ENCODE assay signal across 14 cellular contexts in genomic region chr13:41364043-41364442, GRCh38. TPM values are rescaled to one million over a fixed set of nuclear protein-coding genes. Genes with fewer than 3 reads are reported as not detected.
DNase-seq lines count a peak whose midpoint lies in the region; ATAC-seq, FAIRE-seq and TF ChIP-seq lines count a peak whose summit lies in the region.
"Had no signal": no experiment of that assay in that cellular context is flagged by ENCODE, and none has a peak within 500 bp of the region (broad histone marks: within the 10 kb centered on the region; RNA-seq: fewer than 3 reads in every experiment).

No MANE protein-coding gene starts in this region.

- H3K18ac ChIP-seq in H1 (ENCODE audit: extremely low read depth, low read length), result no peak overlapping the region

- no peaks in the 10 kb centered on the region for H3K4me1 ChIP-seq in Panc1 (ENCODE audit: control insufficient read depth, insufficient read depth, low read length)
- no peaks in the 10 kb centered on the region for H3K4me1 ChIP-seq in H1 (replicated peaks in 1 of 4; ENCODE audit: control insufficient read depth in 3 of 4, insufficient read depth in 4 of 4, low read length in 3 of 4)

- no peak overlapping the region for H3K56ac ChIP-seq in H1 (replicated peaks; ENCODE audit: insufficient read length, low read depth, low read length)

- no peak overlapping the region for H3K4ac ChIP-seq in H1 (replicated peaks; ENCODE audit: insufficient read length, low read depth, low read length)

- H3K23me2 ChIP-seq in H1 (ENCODE audit: low read depth, low read length), result no peaks in the 10 kb centered on the region

- TF ChIP-seq CTCF in Panc1 (IDR thresholded peaks at IDR 0.05) (no peak), H1 (IDR thresholded peaks at IDR 0.05; ENCODE audit: control extremely low read depth in 1 of 3, insufficient read depth in 1 of 3, low read depth in 1 of 3, low read length in 3 of 3) (no peak)

- H3K4me3 ChIP-seq in Panc1 (ENCODE audit: low read depth in 2 of 2, low read length in 2 of 2) (no peak overlapping the region), H1 (ENCODE audit: extremely low read depth in 1 of 4, insufficient read depth in 2 of 4, low read depth in 3 of 4, low read length in 4 of 4) (no peak overlapping the region)
- H3K4me3 ChIP-seq: BLaER1, GM23338 had no signal

- peaks cover 70% of the 10 kb centered on the region for H3K4me1 Mint-ChIP-seq in activated naive CD4-positive, alpha-beta T cell treated with anti-CD3 and anti-CD28 coated beads, Interleukin-2, amount 50 U/mL, for 24 hours
- H3K4me1 Mint-ChIP-seq in activated T-helper 1 cell treated with anti-CD3 and anti-CD28 coated beads, Interleukin-12 subunit alpha, Interleukin-12 subunit beta, Interleukin-2, Interleukin-4 antibody, amounts not matched to agents 30 ng/mL and 10 ng/mL and 1 ng/mL, durations not matched to agents 14 hours and 24 hours and 36 hours (ENCODE audit: low read depth), result peaks cover 9% of the 10 kb centered on the region
- H3K4me1 Mint-ChIP-seq: GM23338, H9 had no signal

- TF ChIP-seq RAD21 in H1 (IDR thresholded peaks at IDR 0.05 in 1 of 2, conservative IDR thresholded peaks at IDR 0.05 in 1 of 2; ENCODE audit: low read depth in 2 of 2, low read length in 2 of 2), result no peak

- FAIRE-seq in H1 (lab: Jason Lieb, UNC), result no peak
- FAIRE-seq: GM18507 had no signal

- no peak overlapping the region for H4K91ac ChIP-seq in H1 (replicated peaks; ENCODE audit: insufficient read length, low read length)

- no peak overlapping the region for H2BK12ac ChIP-seq in H1 (ENCODE audit: low read depth, low read length)

- no peaks in the 10 kb centered on the region for H4K20me1 ChIP-seq in H1 (replicated peaks in 1 of 2; ENCODE audit: control insufficient read depth in 1 of 2, insufficient read depth in 2 of 2, low read length in 2 of 2)
- H4K20me1 ChIP-seq: BLaER1 had no signal

- H3K27me3 ChIP-seq in Panc1 (ENCODE audit: control insufficient read depth, insufficient read depth, low read length), result no peaks in the 10 kb centered on the region
- no peaks in the 10 kb centered on the region for H3K27me3 ChIP-seq in H1 (replicated peaks in 1 of 4; ENCODE audit: control insufficient read depth in 3 of 4, extremely low read depth in 1 of 4, insufficient read depth in 3 of 4, low read length in 3 of 4)
- H3K27me3 ChIP-seq: BLaER1 had no signal

- WGBS in H1 (ENCODE audit: extremely low coverage in 1 of 2, insufficient coverage in 1 of 2, insufficient read length in 1 of 2, insufficient replicate concordance in 2 of 2, low coverage in 1 of 2, low lambda C conversion rate in 2 of 2, missing lambda C conversion rate in 1 of 2), 2 experiments, result 88% methylated on average over 2 of the region's 2 CpGs; no CpG with 5 or more reads in 1 of the 2 experiments

- H2BK5ac ChIP-seq in H1 (ENCODE audit: low read depth, low read length), result no peak overlapping the region

- H3K27me3 Mint-ChIP-seq in activated naive CD4-positive, alpha-beta T cell treated with anti-CD3 and anti-CD28 coated beads, Interleukin-2, amount 50 U/mL, for 24 hours, result no peaks in the 10 kb centered on the region
- H3K27me3 Mint-ChIP-seq in activated T-helper 1 cell treated with anti-CD3 and anti-CD28 coated beads, Interleukin-12 subunit alpha, Interleukin-12 subunit beta, Interleukin-2, Interleukin-4 antibody, amounts not matched to agents 30 ng/mL and 10 ng/mL and 1 ng/mL, durations not matched to agents 14 hours and 24 hours and 36 hours (ENCODE audit: insufficient read depth), result no peaks in the 10 kb centered on the region

- H3K9ac ChIP-seq in H1 (replicated peaks in 1 of 4; ENCODE audit: extremely low read depth in 1 of 4, low read depth in 3 of 4, low read length in 3 of 4), result no peak overlapping the region
- H3K9ac ChIP-seq: BLaER1 had no signal

- no peaks in the 10 kb centered on the region for H3K79me2 ChIP-seq in H1 (ENCODE audit: control insufficient read depth in 1 of 2, insufficient read depth in 2 of 2, low read length in 2 of 2)

- H2BK20ac ChIP-seq in H1 (ENCODE audit: low read length), result no peak overlapping the region

- H3K27ac Mint-ChIP-seq in activated naive CD4-positive, alpha-beta T cell treated with anti-CD3 and anti-CD28 coated beads, Interleukin-2, amount 50 U/mL, for 24 hours, result peak overlapping the region; percentile 68
- H3K27ac Mint-ChIP-seq in activated naive CD4-positive, alpha-beta T cell treated with anti-CD3 and anti-CD28 coated beads, Interleukin-2, amount 50 U/mL, for 72 hours, result no peak overlapping the region
- no peak overlapping the region for H3K27ac Mint-ChIP-seq in activated T-helper 1 cell treated with anti-CD3 and anti-CD28 coated beads, Interleukin-12 subunit alpha, Interleukin-12 subunit beta, Interleukin-2, Interleukin-4 antibody, amounts not matched to agents 30 ng/mL and 10 ng/mL and 1 ng/mL, durations not matched to agents 14 hours and 24 hours and 36 hours
- H3K27ac Mint-ChIP-seq: GM23338 had no signal

- H3K36me3 Mint-ChIP-seq in activated naive CD4-positive, alpha-beta T cell treated with anti-CD3 and anti-CD28 coated beads, Interleukin-2, amount 50 U/mL, for 24 hours, result peaks cover 50% of the 10 kb centered on the region
- H3K36me3 Mint-ChIP-seq in activated naive CD4-positive, alpha-beta T cell treated with anti-CD3 and anti-CD28 coated beads, Interleukin-2, amount 50 U/mL, for 72 hours, result peaks cover 19 to 67% of the 10 kb centered on the region in 2 donors
- H3K36me3 Mint-ChIP-seq in activated T-helper 1 cell treated with anti-CD3 and anti-CD28 coated beads, Interleukin-12 subunit alpha, Interleukin-12 subunit beta, Interleukin-2, Interleukin-4 antibody, amounts not matched to agents 30 ng/mL and 10 ng/mL and 1 ng/mL, durations not matched to agents 14 hours and 24 hours and 36 hours (ENCODE audit: low read depth), result peaks cover 49% of the 10 kb centered on the region

- H3K27ac ChIP-seq in Panc1 (ENCODE audit: low read length) (no peak overlapping the region), H1 (ENCODE audit: low read depth, low read length) (no peak overlapping the region)
- H3K27ac ChIP-seq: BLaER1 had no signal

- no peak overlapping the region for H2BK15ac ChIP-seq in H1 (ENCODE audit: low read length)

- BruUV-seq in Panc1 (replicated peaks; lab: Mats Ljungman, UMichigan), result TSS peak; percentile 2

- CTCF ChIA-PET in Panc1 (lab: Charles Lee), result no interaction called here
- CTCF ChIA-PET in H1 (lab: Charles Lee; ENCODE audit: partially characterized antibody), result interaction anchor here (1.1 kb wide), 1 partner anchor 21 kb away, joined by 3 read pairs; no protein-coding TSS in a partner anchor

- H3K9me3 Mint-ChIP-seq in activated naive CD4-positive, alpha-beta T cell treated with anti-CD3 and anti-CD28 coated beads, Interleukin-2, amount 50 U/mL, for 24 hours, result peaks cover 4% of the 10 kb centered on the region
- H3K9me3 Mint-ChIP-seq in activated naive CD4-positive, alpha-beta T cell treated with anti-CD3 and anti-CD28 coated beads, Interleukin-2, amount 50 U/mL, for 72 hours, result peaks cover 0 to 3% of the 10 kb centered on the region in 2 donors
- no peaks in the 10 kb centered on the region for H3K9me3 Mint-ChIP-seq in activated T-helper 1 cell treated with anti-CD3 and anti-CD28 coated beads, Interleukin-12 subunit alpha, Interleukin-12 subunit beta, Interleukin-2, Interleukin-4 antibody, amounts not matched to agents 30 ng/mL and 10 ng/mL and 1 ng/mL, durations not matched to agents 14 hours and 24 hours and 36 hours
- H3K9me3 Mint-ChIP-seq: GM23338, H9 had no signal

- DNase-seq in activated naive CD4-positive, alpha-beta T cell treated with anti-CD3 and anti-CD28 coated beads, Interleukin-2, amount 50 U/mL, for 72 hours (ENCODE audit: low spot score in 2 of 2), result no peak
- DNase-seq in Panc1 (ENCODE audit: low read depth, low spot score) (no peak), H1 (ENCODE audit: low read depth in 1 of 2, low spot score in 2 of 2) (no peak), cerebellar nuclear complex (lab: John Stamatoyannopoulos, UW) (no peak)
- DNase-seq in activated T-helper 1 cell treated with anti-CD3 and anti-CD28 coated beads, Interleukin-12 subunit alpha, Interleukin-12 subunit beta, Interleukin-2, Interleukin-4 antibody, amounts not matched to agents 30 ng/mL and 10 ng/mL and 1 ng/mL, durations not matched to agents 14 hours and 24 hours and 36 hours (ENCODE audit: low spot score), result no peak
- DNase-seq: 8988T, AML-193, DMS 273 treated with DMSO at 0.1 percent for 48 hours, H9 had no signal

- H2AFZ ChIP-seq in H1 (ENCODE audit: low read length), result no peak overlapping the region
- H2AFZ ChIP-seq: GM23338 had no signal

- in situ Hi-C loops in Panc1 (cut with HindIII; ENCODE audit: low pct_unique_long_range_greater_than_20kb, low sequenced_read_pairs), result no loop called here

- intact Hi-C loops in Panc1 (cut with micrococcal nuclease; ENCODE audit: unreplicated experiment), result no loop called here
- intact Hi-C loops in activated T-helper 1 cell treated with anti-CD3 and anti-CD28 coated beads, Interleukin-12 subunit alpha, Interleukin-12 subunit beta, Interleukin-2, Interleukin-4 antibody, amounts not matched to agents 30 ng/mL and 10 ng/mL and 1 ng/mL, durations not matched to agents 14 hours and 24 hours and 36 hours (cut with micrococcal nuclease), result no loop called here

- no peak overlapping the region for H2BK120ac ChIP-seq in H1 (replicated peaks; ENCODE audit: low read depth, low read length)

- no peak overlapping the region for H4K5ac ChIP-seq in H1 (ENCODE audit: insufficient read length, low read depth, low read length)

- no peak for TF ChIP-seq POLR2A in H1 (IDR thresholded peaks at IDR 0.05; ENCODE audit: control extremely low read depth in 1 of 2, low read depth in 2 of 2, low read length in 2 of 2)

- no peak overlapping the region for H4K8ac ChIP-seq in H1 (ENCODE audit: extremely low read depth, insufficient read depth, low read length)

- H3K4me2 ChIP-seq in H1 (ENCODE audit: insufficient read depth in 1 of 2, low read depth in 2 of 2, low read length in 2 of 2), result no peak overlapping the region
- H3K4me2 ChIP-seq: GM23338 had no signal

- H3K36me3 ChIP-seq in Panc1 (ENCODE audit: control insufficient read depth, insufficient read depth, low read length), result peaks cover 30% of the 10 kb centered on the region
- peaks cover 0 to 96% (median 41%) of the 10 kb centered on the region in 4 experiments; a peak in 6 of 8 replicates for H3K36me3 ChIP-seq in H1 (ENCODE audit: control insufficient read depth in 2 of 4, insufficient read depth in 4 of 4, low read length in 3 of 4)

- no peaks in the 10 kb centered on the region for H3K9me3 ChIP-seq in Panc1 (ENCODE audit: control insufficient read depth, insufficient read depth, low read depth, low read length)
- H3K9me3 ChIP-seq in H1 (ENCODE audit: insufficient read depth in 2 of 2, low read depth in 1 of 2, low read length in 1 of 2), result no peaks in the 10 kb centered on the region
- H3K9me3 ChIP-seq: BLaER1 had no signal

- no peak for TF ChIP-seq EP300 in H1 (IDR thresholded peaks at IDR 0.05; ENCODE audit: borderline replicate concordance in 1 of 2, low read depth in 2 of 2, low read length in 2 of 2)

- no peak overlapping the region for H2AK5ac ChIP-seq in H1 (ENCODE audit: low read depth, low read length)

- no peak overlapping the region for H3K23ac ChIP-seq in H1 (ENCODE audit: insufficient read length)

- no peak for ATAC-seq in activated naive CD4-positive, alpha-beta T cell treated with anti-CD3 and anti-CD28 coated beads, Interleukin-2, amount 50 U/mL, for 72 hours
- ATAC-seq in Panc1, result no peak
- no peak for ATAC-seq in HG03175 (IDR thresholded peaks at IDR 0.05; ENCODE audit: unreplicated experiment)
- ATAC-seq: GM23338 had no signal

- H3K14ac ChIP-seq in H1 (ENCODE audit: insufficient read length), result no peak overlapping the region

- no peaks in the 10 kb centered on the region for H3K79me1 ChIP-seq in H1 (ENCODE audit: low read depth, low read length)

- H3K4me3 Mint-ChIP-seq in activated naive CD4-positive, alpha-beta T cell treated with anti-CD3 and anti-CD28 coated beads, Interleukin-2, amount 50 U/mL, for 24 hours, result no peak overlapping the region
- H3K4me3 Mint-ChIP-seq in activated T-helper 1 cell treated with anti-CD3 and anti-CD28 coated beads, Interleukin-12 subunit alpha, Interleukin-12 subunit beta, Interleukin-2, Interleukin-4 antibody, amounts not matched to agents 30 ng/mL and 10 ng/mL and 1 ng/mL, durations not matched to agents 14 hours and 24 hours and 36 hours, result no peak overlapping the region
- H3K4me3 Mint-ChIP-seq: GM23338, H9 had no signal

- POLR2A ChIA-PET in Panc1 (lab: Charles Lee) (no interaction called here), H1 (lab: Charles Lee; ENCODE audit: partially characterized antibody) (no interaction called here)

RNA-seq across cellular contexts. Expression of gene NAA16, which starts 53.0 kb away (rescaled TPM):
- 10 to 100 TPM; 31.6 to 41.2 TPM for total RNA-seq in activated naive CD4-positive, alpha-beta T cell treated with anti-CD3 and anti-CD28 coated beads, Interleukin-2, amount 50 U/mL, for 72 hours
- total RNA-seq in Panc1 (2021; ENCODE audit: unreplicated experiment), result 24.2 TPM
- polyA plus RNA-seq in Panc1 (2012; ENCODE audit: insufficient read length), result 6.8 TPM
- total RNA-seq in H1 (2021; fragmentation: NEBNext Ultra II Directional; extraction: Animal tissue kit (Norgen Biotek cat#: 25700)), result 38.6 and 40.0 TPM in 2 replicates
- 9.1 and 11.4 TPM in 2 replicates for polyA plus RNA-seq in H1 (2011; rRNA removed)
- polyA plus RNA-seq in H1 (2011; cell fraction: cytosol; rRNA removed), result 17.3 TPM
- polyA plus RNA-seq in H1 (2011; cell fraction: nucleus; rRNA removed), result 18.4 TPM
- polyA plus RNA-seq in H1 (2012, experiment 1 of 2), result 12.4 to 26.3 TPM (median 15.5 TPM) in 4 replicates
- 5.5 TPM for polyA plus RNA-seq in H1 (2012, experiment 2 of 2)
- polyA plus RNA-seq in H1 (2013, experiment 1 of 2), result 40.3 TPM
- polyA plus RNA-seq in H1 (2013, experiment 2 of 2), result 38.9 TPM
- polyA minus RNA-seq in H1 (2011; rRNA and poly(A)+ RNA removed), result 15.0 and 27.6 TPM in 2 replicates
- polyA minus RNA-seq in H1 (2011; cell fraction: cytosol; rRNA and poly(A)+ RNA removed), result 17.0 TPM
- polyA minus RNA-seq in H1 (2011; cell fraction: nucleus; rRNA and poly(A)+ RNA removed), result 52.5 TPM
- total RNA-seq in activated T-helper 1 cell treated with anti-CD3 and anti-CD28 coated beads, Interleukin-12 subunit alpha, Interleukin-12 subunit beta, Interleukin-2, Interleukin-4 antibody, amounts not matched to agents 30 ng/mL and 10 ng/mL and 1 ng/mL, durations not matched to agents 14 hours and 24 hours and 36 hours, result 31.9 and 33.4 TPM in 2 replicates
